2 cellular contexts compared by ENCODE assay signal in the genomic region with DNA sequence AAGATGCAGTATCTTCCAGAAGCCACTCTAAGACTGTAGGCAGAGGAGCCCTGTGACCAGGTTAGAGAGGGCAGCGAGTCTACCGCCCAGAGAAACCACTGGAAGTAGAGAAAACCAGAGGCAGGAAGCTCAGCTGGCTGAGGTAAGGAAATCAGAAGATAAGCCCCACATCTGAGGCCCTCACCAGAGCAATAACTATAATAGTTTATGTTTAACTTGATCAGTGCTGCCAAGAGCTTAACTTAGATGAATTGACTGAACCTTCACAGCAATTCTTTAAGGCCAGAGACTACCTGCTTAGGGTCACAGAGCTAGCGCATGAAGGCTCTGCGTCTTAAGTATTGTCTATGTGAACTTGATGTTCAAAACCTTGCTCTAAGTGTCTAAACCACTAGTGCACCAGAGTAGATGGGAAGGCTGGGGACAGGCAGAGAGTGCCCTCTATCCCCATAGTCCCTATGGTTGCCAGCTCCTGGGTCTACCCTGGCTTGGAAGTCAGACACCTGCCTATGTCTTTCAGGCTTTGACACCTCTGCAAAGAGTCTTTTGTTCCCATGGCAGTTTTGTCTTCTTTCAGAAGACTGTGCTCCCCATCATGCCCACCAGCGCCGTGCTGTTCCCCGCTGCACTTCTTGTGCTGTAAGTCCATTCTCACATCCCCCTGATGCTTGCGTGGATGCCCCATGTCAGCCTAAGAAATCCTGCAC.
TF ChIP-seq lines count a peak whose summit lies in the region.

No MANE protein-coding gene starts in this region.

TF ChIP-seq in IMR-90, 13 proteins besides CTCF, POLR2A, EP300 and RAD21:
- TF ChIP-seq, protein P1, sequence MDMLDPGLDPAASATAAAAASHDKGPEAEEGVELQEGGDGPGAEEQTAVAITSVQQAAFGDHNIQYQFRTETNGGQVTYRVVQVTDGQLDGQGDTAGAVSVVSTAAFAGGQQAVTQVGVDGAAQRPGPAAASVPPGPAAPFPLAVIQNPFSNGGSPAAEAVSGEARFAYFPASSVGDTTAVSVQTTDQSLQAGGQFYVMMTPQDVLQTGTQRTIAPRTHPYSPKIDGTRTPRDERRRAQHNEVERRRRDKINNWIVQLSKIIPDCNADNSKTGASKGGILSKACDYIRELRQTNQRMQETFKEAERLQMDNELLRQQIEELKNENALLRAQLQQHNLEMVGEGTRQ (IDR thresholded peaks at IDR 0.05; ENCODE audit: low read depth, low read length): no peak
- TF ChIP-seq NFE2L2 (IDR thresholded peaks at IDR 0.05; ENCODE audit: low read depth, low read length) (no peak), CHD1 (IDR thresholded peaks at IDR 0.05; ENCODE audit: low read depth, low read length) (no peak), MXI1 (IDR thresholded peaks at IDR 0.05; ENCODE audit: borderline replicate concordance, low read depth, low read length) (no peak), MAZ (IDR thresholded peaks at IDR 0.05; ENCODE audit: borderline replicate concordance, low read depth, low read length) (no peak), BHLHE40 (IDR thresholded peaks at IDR 0.05; ENCODE audit: low read depth, low read length) (no peak), RCOR1 (IDR thresholded peaks at IDR 0.05; ENCODE audit: insufficient replicate concordance, low read length) (no peak), RFX5 (IDR thresholded peaks at IDR 0.05; ENCODE audit: low read depth, low read length) (no peak), FOS (IDR thresholded peaks at IDR 0.05; ENCODE audit: low read depth, low read length) (no peak), CEBPB (IDR thresholded peaks at IDR 0.05; ENCODE audit: low read depth, low read length) (no peak), SMC3 (IDR thresholded peaks at IDR 0.05; ENCODE audit: low read depth, low read length) (no peak), ELK1 (IDR thresholded peaks at IDR 0.05; ENCODE audit: borderline replicate concordance, low read depth, low read length) (no peak), MAFK (IDR thresholded peaks at IDR 0.05; ENCODE audit: low read depth, low read length) (no peak)
TF ChIP-seq in IMR-90: peak in this region for 0.

TF ChIP-seq in HepG2, 621 proteins besides CTCF, POLR2A, EP300 and RAD21 (continued from another document):
- TF ChIP-seq ZFP36L1 (CRISPR knock-in tag; IDR thresholded peaks at IDR 0.05) (no peak), TCF7 (IDR thresholded peaks at IDR 0.05; ENCODE audit: low read depth) (no peak), GLI4 (CRISPR knock-in tag; IDR thresholded peaks at IDR 0.05; ENCODE audit: borderline replicate concordance) (no peak), NKX3-1 (CRISPR knock-in tag; IDR thresholded peaks at IDR 0.05) (no peak), SALL2 (CRISPR knock-in tag; IDR thresholded peaks at IDR 0.05) (no peak), NFAT5 (CRISPR knock-in tag; IDR thresholded peaks at IDR 0.05) (no peak), ZNF234 (CRISPR knock-in tag; conservative IDR thresholded peaks at IDR 0.05) (no peak), GABPA (IDR thresholded peaks at IDR 0.05; ENCODE audit: low read depth, low read length) (no peak), GABPA (CRISPR knock-in tag; IDR thresholded peaks at IDR 0.05; ENCODE audit: low read depth) (no peak), ZNF441 (CRISPR knock-in tag; IDR thresholded peaks at IDR 0.05; ENCODE audit: borderline replicate concordance) (no peak), ZC3H4 (CRISPR knock-in tag; IDR thresholded peaks at IDR 0.05; ENCODE audit: borderline replicate concordance) (no peak), ZNF101 (CRISPR knock-in tag; IDR thresholded peaks at IDR 0.05; ENCODE audit: borderline replicate concordance, low read depth) (no peak), TFDP2 (CRISPR knock-in tag; IDR thresholded peaks at IDR 0.05) (no peak), ZNF329 (CRISPR knock-in tag; IDR thresholded peaks at IDR 0.05; ENCODE audit: low read depth) (no peak), NR3C1 (CRISPR knock-in tag; IDR thresholded peaks at IDR 0.05) (no peak)
- TF ChIP-seq, protein P2, sequence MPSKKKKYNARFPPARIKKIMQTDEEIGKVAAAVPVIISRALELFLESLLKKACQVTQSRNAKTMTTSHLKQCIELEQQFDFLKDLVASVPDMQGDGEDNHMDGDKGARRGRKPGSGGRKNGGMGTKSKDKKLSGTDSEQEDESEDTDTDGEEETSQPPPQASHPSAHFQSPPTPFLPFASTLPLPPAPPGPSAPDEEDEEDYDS (CRISPR knock-in tag; IDR thresholded peaks at IDR 0.05): no peak
